Comparison of ENCODE assay signal across 26 cellular contexts in genomic region chr20:59678286-59678685, GRCh38.
DNase-seq lines count a peak whose midpoint lies in the region; ATAC-seq and TF ChIP-seq lines count a peak whose summit lies in the region.
"Had no signal": no experiment of that assay in that cellular context is flagged by ENCODE, and none has a peak within 500 bp of the region (broad histone marks: within the 10 kb centered on the region; RNA-seq: fewer than 3 reads in every experiment).

No MANE protein-coding gene starts in this region.

- H3K4me1 ChIP-seq in MM.1S (ENCODE audit: low read length), result no peaks in the 10 kb centered on the region
- H3K4me1 ChIP-seq in CD8-positive, alpha-beta T cell (ENCODE audit: insufficient read depth, low read length), result no peaks in the 10 kb centered on the region
- H3K4me1 ChIP-seq: adrenal gland, colonic mucosa, upper lobe of left lung had no signal

- no peak overlapping the region for H3K4me2 ChIP-seq in MM.1S (ENCODE audit: low read depth, low read length)
- H3K4me2 ChIP-seq: smooth muscle cell had no signal

- CTCF ChIA-PET in CD8-positive, alpha-beta T cell (lab: Charles Lee), result no interaction called here

- H3K9ac ChIP-seq in MM.1S (ENCODE audit: low read length), result no peak overlapping the region

- no peak overlapping the region for H2AFZ ChIP-seq in MM.1S (ENCODE audit: low read length)

- no peaks in the 10 kb centered on the region for H3K79me2 ChIP-seq in MM.1S (ENCODE audit: low read length)

- H3K27me3 Mint-ChIP-seq in CD8-positive, alpha-beta T cell (ENCODE audit: low read depth), result peaks cover 23% of the 10 kb centered on the region
- H3K27me3 Mint-ChIP-seq: CD4-positive, CD25-positive, alpha-beta regulatory T cell had no signal

- no peak for TF ChIP-seq CTCF in MM.1S (IDR thresholded peaks at IDR 0.05; ENCODE audit: low read length)
- TF ChIP-seq CTCF in CD8-positive, alpha-beta T cell (IDR thresholded peaks at IDR 0.05), result no peak

- no peaks in the 10 kb centered on the region for H3K4me1 Mint-ChIP-seq in CD8-positive, alpha-beta T cell (ENCODE audit: low read depth)
- H3K4me1 Mint-ChIP-seq: activated CD4-positive, alpha-beta T cell treated with anti-CD3 and anti-CD28 coated beads, Interleukin-2, amount 10 ng/mL, durations not matched to agents 24 days and 14 days; CD4-positive, CD25-positive, alpha-beta regulatory T cell; endodermal cell; naive thymus-derived CD8-positive, alpha-beta T cell had no signal

- H3K27ac Mint-ChIP-seq in CD8-positive, alpha-beta T cell, result no peak overlapping the region
- H3K27ac Mint-ChIP-seq: activated CD4-positive, alpha-beta T cell treated with anti-CD3 and anti-CD28 coated beads, Interleukin-2, amount 10 ng/mL, durations not matched to agents 24 days and 14 days; activated T-cell treated with anti-CD3 and anti-CD28 coated beads, Interleukin-2, amount 50 U/mL, for 72 hours; CD4-positive, CD25-positive, alpha-beta regulatory T cell; endodermal cell; naive thymus-derived CD8-positive, alpha-beta T cell had no signal

- no peak overlapping the region for H3K4me3 ChIP-seq in MM.1S (ENCODE audit: low read length)
- no peak overlapping the region for H3K4me3 ChIP-seq in CD8-positive, alpha-beta T cell (ENCODE audit: low read depth, low read length)
- H3K4me3 ChIP-seq: adrenal gland, colonic mucosa, esophagus muscularis mucosa, smooth muscle cell, upper lobe of left lung had no signal

- H3K27me3 ChIP-seq in layer of hippocampus (ENCODE audit: control insufficient read depth, insufficient read depth, low read length) (no peaks in the 10 kb centered on the region), MM.1S (replicated peaks; ENCODE audit: insufficient read depth, low read length) (peaks cover 80% of the 10 kb centered on the region)
- no peaks in the 10 kb centered on the region for H3K27me3 ChIP-seq in CD8-positive, alpha-beta T cell (ENCODE audit: insufficient read depth, low read length)
- H3K27me3 ChIP-seq: adrenal gland, brain microvascular endothelial cell, colonic mucosa, upper lobe of left lung had no signal

- no peaks in the 10 kb centered on the region for H3K9me2 ChIP-seq in MM.1S (replicated peaks; ENCODE audit: insufficient read depth, low read length)

- ATAC-seq in CD8-positive, alpha-beta T cell, result no peak
- no peak for ATAC-seq in HG03025 (IDR thresholded peaks at IDR 0.05; ENCODE audit: low FRiP score, unreplicated experiment)
- ATAC-seq: activated T-cell treated with anti-CD3 and anti-CD28 coated beads, Interleukin-2, amount 50 U/mL, for 72 hours; naive thymus-derived CD8-positive, alpha-beta T cell had no signal

- no peaks in the 10 kb centered on the region for H3K36me3 Mint-ChIP-seq in CD8-positive, alpha-beta T cell
- H3K36me3 Mint-ChIP-seq: CD4-positive, CD25-positive, alpha-beta regulatory T cell; naive thymus-derived CD8-positive, alpha-beta T cell had no signal

- POLR2A ChIA-PET in CD8-positive, alpha-beta T cell (lab: Charles Lee), result no interaction called here

- no peaks in the 10 kb centered on the region for H4K20me1 ChIP-seq in MM.1S (ENCODE audit: insufficient read depth, low read length)

- no peaks in the 10 kb centered on the region for H3K36me3 ChIP-seq in MM.1S (replicated peaks; ENCODE audit: insufficient read depth, low read length)
- H3K36me3 ChIP-seq in CD8-positive, alpha-beta T cell (ENCODE audit: insufficient read depth, low read length), result no peaks in the 10 kb centered on the region
- H3K36me3 ChIP-seq: adrenal gland, brain microvascular endothelial cell, colonic mucosa, esophagus muscularis mucosa, upper lobe of left lung had no signal

- H3K4me3 Mint-ChIP-seq in CD8-positive, alpha-beta T cell, result no peak overlapping the region
- H3K4me3 Mint-ChIP-seq: activated CD4-positive, alpha-beta T cell treated with anti-CD3 and anti-CD28 coated beads, Interleukin-2, amount 10 ng/mL, durations not matched to agents 24 days and 14 days; activated T-cell treated with anti-CD3 and anti-CD28 coated beads, Interleukin-2, amount 50 U/mL, for 72 hours; CD4-positive, CD25-positive, alpha-beta regulatory T cell; endodermal cell; naive thymus-derived CD8-positive, alpha-beta T cell had no signal

- no peaks in the 10 kb centered on the region for H3K9me3 ChIP-seq in MM.1S (replicated peaks; ENCODE audit: insufficient read depth, low read length)
- H3K9me3 ChIP-seq in CD8-positive, alpha-beta T cell (ENCODE audit: low read length), result no peaks in the 10 kb centered on the region
- H3K9me3 ChIP-seq: adrenal gland, colonic mucosa, esophagus muscularis mucosa, upper lobe of left lung had no signal

- intact Hi-C loops in CD8-positive, alpha-beta T cell (cut with DNase I, micrococcal nuclease), result no loop called here

- no peaks in the 10 kb centered on the region for H3K9me3 Mint-ChIP-seq in CD8-positive, alpha-beta T cell
- H3K9me3 Mint-ChIP-seq: activated CD4-positive, alpha-beta T cell treated with anti-CD3 and anti-CD28 coated beads, Interleukin-2, amount 10 ng/mL, durations not matched to agents 24 days and 14 days; activated T-cell treated with anti-CD3 and anti-CD28 coated beads, Interleukin-2, amount 50 U/mL, for 72 hours; CD4-positive, CD25-positive, alpha-beta regulatory T cell; endodermal cell had no signal

- DNase-seq in NCI-H2171 treated with DMSO at 0.1 percent for 48 hours (lab: John Stamatoyannopoulos, UW), result peak; percentile 45
- DNase-seq in cerebellar nuclear complex (lab: John Stamatoyannopoulos, UW), result peak; percentile 55 to 64
- DNase-seq in MM.1S, result no peak
- DNase-seq in CD8-positive, alpha-beta T cell, result no peak
- DNase-seq: activated CD4-positive, alpha-beta T cell treated with anti-CD3 and anti-CD28 coated beads, Interleukin-2, amount 10 ng/mL, durations not matched to agents 24 days and 14 days; activated naive CD4-positive, alpha-beta T cell treated with Interleukin-2 at 50 U/mL for 16 hours; activated T-cell treated with anti-CD3 and anti-CD28 coated beads, Interleukin-2, amount 50 U/mL, for 72 hours; brain microvascular endothelial cell; CD4-positive, CD25-positive, alpha-beta regulatory T cell; colonic mucosa; endodermal cell; naive thymus-derived CD8-positive, alpha-beta T cell; NCI-H1694; NCI-H69; SHP77 treated with DMSO at 0.1 percent for 48 hours; stimulated activated CD4-positive, alpha-beta T cell treated with anti-CD3 and anti-CD28 coated beads, Interleukin-1b, Interleukin-23, amount 100 ng/mL, for 48 hours; stimulated activated CD8-positive, alpha-beta memory T cell treated with anti-CD3 and anti-CD28 coated beads, Interleukin-4, amount 100 ng/mL, for 48 hours; SW 1271; T1000; upper lobe of left lung had no signal

- H3F3A ChIP-seq in MM.1S (ENCODE audit: insufficient read depth, low read length), result no peaks in the 10 kb centered on the region

- peak overlapping the region; percentile 35 for H3K27ac ChIP-seq in layer of hippocampus (ENCODE audit: low read depth, low read length)
- peak overlapping the region; percentile 76 for H3K27ac ChIP-seq in temporal lobe (ENCODE audit: low read depth, low read length)
- no peak overlapping the region for H3K27ac ChIP-seq in MM.1S (ENCODE audit: low read length)
- no peak overlapping the region for H3K27ac ChIP-seq in CD8-positive, alpha-beta T cell (ENCODE audit: low read depth, low read length)
- H3K27ac ChIP-seq: adrenal gland, brain microvascular endothelial cell, colonic mucosa, esophagus muscularis mucosa, upper lobe of left lung had no signal

Comparison
In these comparisons a context has a peak if more than half of its experiments do, and no peak if none do; other contexts are left out.
1. DNase-seq: peak in NCI-H2171 treated with DMSO at 0.1 percent for 48 hours (single experiment) and cerebellar nuclear complex (2 of 2); none in MM.1S (single experiment) and CD8-positive, alpha-beta T cell (0 of 7).
2. H3K27ac ChIP-seq: peak in layer of hippocampus (single experiment) and temporal lobe (single experiment); none in MM.1S (single experiment) and CD8-positive, alpha-beta T cell (single experiment).